ENCODE assay signal across 1 cellular context in the genomic region with DNA sequence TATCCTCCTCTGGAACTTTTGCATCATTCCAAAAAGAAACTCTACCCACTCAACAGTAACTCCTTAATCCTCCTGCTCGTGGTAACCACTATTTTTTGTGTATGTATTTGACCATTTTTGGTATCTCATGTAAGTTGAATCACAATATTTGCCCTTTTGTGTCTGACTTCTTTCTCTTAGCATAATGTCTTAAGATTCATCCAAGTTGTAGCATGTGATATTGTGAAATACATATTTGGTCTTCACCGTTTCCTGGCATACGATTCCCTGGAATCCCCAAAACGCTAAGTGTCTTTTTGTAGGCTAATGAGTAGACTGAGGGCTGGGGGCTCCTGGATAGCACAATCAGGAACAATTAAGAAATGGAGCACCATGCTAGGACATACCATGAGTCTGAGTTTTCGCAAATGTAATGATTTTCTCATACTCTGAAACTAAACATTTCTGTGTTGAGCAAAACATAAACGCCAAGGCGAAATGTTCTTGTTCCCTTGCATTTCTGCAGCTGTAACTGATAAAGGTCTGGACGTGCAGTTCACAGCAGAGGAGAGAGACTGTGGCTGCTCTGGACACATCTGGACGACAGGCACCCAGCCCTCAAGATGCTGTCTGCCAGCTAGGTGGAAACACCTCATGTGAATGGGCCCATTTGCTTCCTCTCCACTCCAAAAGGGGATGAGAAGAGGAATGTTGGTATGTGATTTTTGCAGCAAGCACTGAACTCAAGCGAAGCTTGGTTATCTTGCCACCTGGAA.
TF ChIP-seq lines count a peak whose summit lies in the region.

No MANE protein-coding gene starts in this region.

TF ChIP-seq in A549, 52 proteins besides CTCF, POLR2A, EP300 and RAD21 (continued from another document):
- TF ChIP-seq FOSL2 (IDR thresholded peaks at IDR 0.05) (no peak), FOSL2 (CRISPR knock-in tag; IDR thresholded peaks at IDR 0.05) (no peak), ZSCAN20 (CRISPR knock-in tag; IDR thresholded peaks at IDR 0.05) (no peak), HOXB5 (CRISPR knock-in tag; IDR thresholded peaks at IDR 0.05) (no peak), EHMT2 (IDR thresholded peaks at IDR 0.05; ENCODE audit: low read depth) (no peak)
- TF ChIP-seq, protein P1, sequence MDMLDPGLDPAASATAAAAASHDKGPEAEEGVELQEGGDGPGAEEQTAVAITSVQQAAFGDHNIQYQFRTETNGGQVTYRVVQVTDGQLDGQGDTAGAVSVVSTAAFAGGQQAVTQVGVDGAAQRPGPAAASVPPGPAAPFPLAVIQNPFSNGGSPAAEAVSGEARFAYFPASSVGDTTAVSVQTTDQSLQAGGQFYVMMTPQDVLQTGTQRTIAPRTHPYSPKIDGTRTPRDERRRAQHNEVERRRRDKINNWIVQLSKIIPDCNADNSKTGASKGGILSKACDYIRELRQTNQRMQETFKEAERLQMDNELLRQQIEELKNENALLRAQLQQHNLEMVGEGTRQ (IDR thresholded peaks at IDR 0.05) = no peak
- TF ChIP-seq, protein P2, sequence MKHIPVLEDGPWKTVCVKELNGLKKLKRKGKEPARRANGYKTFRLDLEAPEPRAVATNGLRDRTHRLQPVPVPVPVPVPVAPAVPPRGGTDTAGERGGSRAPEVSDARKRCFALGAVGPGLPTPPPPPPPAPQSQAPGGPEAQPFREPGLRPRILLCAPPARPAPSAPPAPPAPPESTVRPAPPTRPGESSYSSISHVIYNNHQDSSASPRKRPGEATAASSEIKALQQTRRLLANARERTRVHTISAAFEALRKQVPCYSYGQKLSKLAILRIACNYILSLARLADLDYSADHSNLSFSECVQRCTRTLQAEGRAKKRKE (CRISPR knock-in tag; IDR thresholded peaks at IDR 0.05; ENCODE audit: low read depth) = no peak
